Comparison of ENCODE assay signal across 8 cellular contexts in the genomic region with DNA sequence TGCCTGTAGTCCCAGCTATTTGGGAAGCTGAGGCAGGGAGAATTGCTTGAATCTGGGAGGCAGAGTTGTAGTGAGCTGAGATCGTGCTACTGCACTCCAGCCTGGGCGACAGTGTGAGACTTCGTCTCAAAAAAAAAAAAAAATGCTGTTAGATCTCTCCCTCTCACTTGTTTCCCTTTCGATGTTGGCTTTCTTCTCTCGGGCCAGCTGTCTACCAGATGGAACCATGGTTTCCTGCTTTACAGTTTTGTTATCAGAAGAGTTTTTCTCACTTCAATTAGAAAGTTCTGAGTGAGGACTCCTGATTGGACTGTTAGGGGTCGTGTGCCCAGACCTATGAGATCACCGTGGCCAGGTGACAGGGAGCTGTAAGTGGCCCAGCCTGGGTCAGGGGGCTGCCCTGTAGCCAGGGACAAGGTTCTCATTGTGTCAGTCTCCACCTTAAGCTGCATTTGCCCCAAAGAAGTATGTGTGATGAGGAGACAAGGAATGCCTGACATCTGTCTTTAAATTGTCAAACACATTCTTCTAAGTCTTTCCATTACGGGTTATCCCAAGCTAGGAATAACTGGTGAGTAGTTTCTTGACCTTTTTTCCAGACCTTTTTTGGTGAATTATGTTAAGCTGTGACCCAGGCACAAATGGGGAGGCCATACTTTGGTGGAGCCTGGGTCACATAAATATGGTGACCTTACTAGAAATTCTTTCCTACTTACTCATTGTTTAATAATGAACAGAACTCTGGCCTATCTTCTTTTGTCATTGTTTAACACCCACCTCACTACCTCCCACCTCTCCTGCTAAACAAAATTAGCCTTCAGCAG. TPM values are rescaled to one million over a fixed set of nuclear protein-coding genes. Genes with fewer than 3 reads are reported as not detected.
DNase-seq lines count a peak whose midpoint lies in the region; ATAC-seq and TF ChIP-seq lines count a peak whose summit lies in the region.

No MANE protein-coding gene starts in this region.

- no peaks in the 10 kb centered on the region for H3K27me3 Mint-ChIP-seq in activated B cell treated with CpG ODN at 0.5 μM for 24 hours

- POLR2A ChIA-PET in activated B cell treated with CpG ODN at 0.5 μM for 24 hours (lab: Charles Lee), result interaction anchor here (0.5 kb wide), 1 partner anchor 118 kb away, joined by 6 read pairs; no protein-coding TSS in a partner anchor

- CTCF ChIA-PET in activated B cell treated with CpG ODN at 0.5 μM for 24 hours (lab: Charles Lee), result no interaction called here

- TF ChIP-seq POLR2A in vagina (IDR thresholded peaks at IDR 0.05), result no peak

- no peak overlapping the region for H3K4me3 Mint-ChIP-seq in activated B cell treated with CpG ODN at 0.5 μM for 24 hours

- intact Hi-C loops in activated B cell treated with CpG ODN at 0.5 μM for 24 hours (cut with micrococcal nuclease), result no loop called here
- intact Hi-C loops in posterior vena cava (cut with DNase I), result no loop called here
- intact Hi-C loops in vagina (cut with DNase I), result no loop called here
- intact Hi-C loops in colonic mucosa (cut with DNase I), result no loop called here

- H3K4me3 ChIP-seq in fibroblast of villous mesenchyme (ENCODE audit: low read depth, low read length) (no peak overlapping the region), thymus (ENCODE audit: low read length) (no peak overlapping the region), vagina (no peak overlapping the region), colonic mucosa (no peak overlapping the region)

- 15% methylated on average over 8 of the region's 8 CpGs for WGBS in thymus

- peaks cover 3% of the 10 kb centered on the region for H3K36me3 Mint-ChIP-seq in activated B cell treated with CpG ODN at 0.5 μM for 24 hours (ENCODE audit: low read depth)

- H3K9ac ChIP-seq in colonic mucosa (ENCODE audit: low read depth in 2 of 2, low read length in 2 of 2), result no peak overlapping the region

- peak overlapping the region; percentile 37 for H3K27ac Mint-ChIP-seq in activated B cell treated with CpG ODN at 0.5 μM for 24 hours

- peak; percentile 84 for ATAC-seq in GM18870 (IDR thresholded peaks at IDR 0.05; ENCODE audit: unreplicated experiment)
- ATAC-seq in HG02885 (IDR thresholded peaks at IDR 0.05; ENCODE audit: poor library complexity, unreplicated experiment), result peak; percentile 76
- ATAC-seq in activated B cell treated with CpG ODN at 0.5 μM for 24 hours (ENCODE audit: low read depth), result peak; percentile 57

- H3K9me3 Mint-ChIP-seq in activated B cell treated with CpG ODN at 0.5 μM for 24 hours, result no peaks in the 10 kb centered on the region

- H3K4me1 Mint-ChIP-seq in activated B cell treated with CpG ODN at 0.5 μM for 24 hours, result peaks cover 15% of the 10 kb centered on the region

- peaks cover 6% of the 10 kb centered on the region for H3K36me3 ChIP-seq in thymus (ENCODE audit: control insufficient read depth, insufficient read depth)
- no peaks in the 10 kb centered on the region for H3K36me3 ChIP-seq in vagina
- H3K36me3 ChIP-seq in colonic mucosa, result no peaks in the 10 kb centered on the region

- H3K27ac ChIP-seq in thymus (ENCODE audit: low read depth) (peak overlapping the region; percentile 77), vagina (no peak overlapping the region), colonic mucosa (no peak overlapping the region)

- peaks cover 8% of the 10 kb centered on the region for H3K4me1 ChIP-seq in thymus (ENCODE audit: control insufficient read depth, insufficient read depth, low read length)
- peaks cover 31% of the 10 kb centered on the region for H3K4me1 ChIP-seq in vagina
- no peaks in the 10 kb centered on the region for H3K4me1 ChIP-seq in colonic mucosa

- no peak for TF ChIP-seq CTCF in activated B cell treated with CpG ODN at 0.5 μM for 24 hours (IDR thresholded peaks at IDR 0.05)
- no peak for TF ChIP-seq CTCF in fibroblast of villous mesenchyme (IDR thresholded peaks at IDR 0.05; ENCODE audit: insufficient read depth, low read depth, low read length)
- TF ChIP-seq CTCF in vagina (IDR thresholded peaks at IDR 0.05), result no peak
- TF ChIP-seq CTCF in colonic mucosa (IDR thresholded peaks at IDR 0.05), result no peak

- no peaks in the 10 kb centered on the region for H3K9me3 ChIP-seq in thymus (ENCODE audit: control insufficient read depth)
- no peaks in the 10 kb centered on the region for H3K9me3 ChIP-seq in vagina
- no peaks in the 10 kb centered on the region for H3K9me3 ChIP-seq in colonic mucosa

- no peaks in the 10 kb centered on the region for H3K27me3 ChIP-seq in thymus (ENCODE audit: control insufficient read depth, insufficient read depth)
- no peaks in the 10 kb centered on the region for H3K27me3 ChIP-seq in vagina
- no peaks in the 10 kb centered on the region for H3K27me3 ChIP-seq in colonic mucosa

- no peak for DNase-seq in activated B cell treated with CpG ODN at 0.5 μM for 24 hours
- peak; percentile 81 for DNase-seq in fibroblast of villous mesenchyme (ENCODE audit: low read depth)
- DNase-seq in posterior vena cava (ENCODE audit: low spot score), result no peak
- no peak for DNase-seq in vagina (ENCODE audit: extremely low spot score in 2 of 2)
- no peak for DNase-seq in colonic mucosa

RNA-seq across cellular contexts. Expression of a gene that starts 25.2 kb away (rescaled TPM):
- 28.5 and 30.6 TPM in 2 replicates for total RNA-seq in activated B cell treated with CpG ODN at 0.5 μM for 24 hours
- 14.2 and 17.4 TPM in 2 replicates for total RNA-seq in fibroblast of villous mesenchyme
- 39.9 TPM for polyA plus RNA-seq in thymus
- total RNA-seq in posterior vena cava, result 10 to 100 TPM; 19.5 to 26.2 TPM
- 27.0 TPM for total RNA-seq in vagina
- total RNA-seq in colonic mucosa, result 10 to 100 TPM; 17.2 to 21.3 TPM

RNA-seq across cellular contexts. Expression of a gene that starts 32.3 kb away (rescaled TPM):
- total RNA-seq in activated B cell treated with CpG ODN at 0.5 μM for 24 hours (3,690 and 4,303 TPM in 2 replicates), fibroblast of villous mesenchyme (1,273 and 2,415 TPM in 2 replicates), posterior vena cava (1,000 to 10,000 TPM; 1,740 to 1,819 TPM), vagina (3,670 TPM), colonic mucosa (1,000 to 10,000 TPM; 1,582 to 1,802 TPM)
- 2,770 TPM for polyA plus RNA-seq in thymus

RNA-seq across cellular contexts. Expression of a gene that starts 32.7 kb away (rescaled TPM):
- total RNA-seq in activated B cell treated with CpG ODN at 0.5 μM for 24 hours (8.4 and 13.7 TPM in 2 replicates), fibroblast of villous mesenchyme (15.8 and 19.9 TPM in 2 replicates), posterior vena cava (1 to 10 TPM; 6.4 to 7.5 TPM), vagina (2.2 TPM), colonic mucosa (10 to 100 TPM in 1 of 2 donors, 1 to 10 TPM in 1; 8.4 to 20.1 TPM)
- 7.6 TPM for polyA plus RNA-seq in thymus
